In the genomic region with DNA sequence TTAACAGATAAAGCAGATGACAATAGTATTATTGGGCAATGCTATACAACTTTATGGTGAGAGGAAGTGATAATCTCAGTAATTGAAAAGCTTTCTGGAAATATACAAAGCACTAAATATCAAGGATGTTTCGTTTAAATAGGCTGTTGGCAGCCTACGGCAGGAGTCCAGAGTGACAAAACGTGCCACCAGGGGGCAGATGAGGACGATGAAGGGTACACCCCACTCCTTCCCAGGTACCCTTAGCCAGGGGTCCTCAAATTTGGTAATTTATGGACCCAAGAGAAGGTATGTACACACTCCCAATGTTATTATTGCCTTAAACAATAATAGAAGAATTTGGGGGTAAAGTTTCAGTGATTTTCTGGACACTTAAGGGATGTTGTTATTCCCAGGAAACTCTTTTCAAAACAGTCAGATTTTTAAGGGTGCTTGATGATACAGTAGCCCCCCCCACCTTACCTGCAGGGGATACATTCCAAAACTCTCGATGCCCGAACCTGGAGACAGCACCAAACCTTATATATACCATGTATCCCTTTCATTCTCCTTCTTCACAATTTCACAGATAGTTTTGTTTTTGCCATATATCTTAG, we compare ENCODE assay signal across 8 cellular contexts. TPM values are rescaled to one million over a fixed set of nuclear protein-coding genes. Genes with fewer than 3 reads are reported as not detected.
A peak's percentile ranks its signal among the peaks of the same experiment; 100 is the strongest.
DNase-seq lines count a peak whose midpoint lies in the region; ATAC-seq and TF ChIP-seq lines count a peak whose summit lies in the region.

No MANE protein-coding gene starts in this region.

- TF ChIP-seq CTCF in LNCaP clone FGC (IDR thresholded peaks at IDR 0.05; ENCODE audit: control insufficient read depth, extremely low read depth, insufficient read depth) (peak; percentile 85), breast epithelium (IDR thresholded peaks at IDR 0.05) (peak in 2 of 3 donors; percentile 39 to 43)

- no peaks in the 10 kb centered on the region for H3K9me3 ChIP-seq in breast epithelium

- H3K4me1 ChIP-seq in breast epithelium: no peaks in the 10 kb centered on the region

- DNase-seq in DMS 273 (lab: John Stamatoyannopoulos, UW; ENCODE audit: unreplicated experiment) (peak; percentile 64), DMS 273 treated with DMSO at 0.1 percent for 48 hours (lab: John Stamatoyannopoulos, UW) (no peak), LNCaP clone FGC (ENCODE audit: low read depth) (no peak), breast epithelium (ENCODE audit: low spot score in 2 of 2) (no peak), myocyte (ENCODE audit: low read depth) (peak; percentile 16)

- H3K4me3 ChIP-seq in LNCaP clone FGC (ENCODE audit: low read depth, low read length): no peak overlapping the region
- H3K4me3 ChIP-seq in breast epithelium: no peak overlapping the region

- H3K27ac ChIP-seq in breast epithelium: no peak overlapping the region

- ATAC-seq in GM19463 (IDR thresholded peaks at IDR 0.05; ENCODE audit: unreplicated experiment) (no peak), GM19467 (IDR thresholded peaks at IDR 0.05; ENCODE audit: unreplicated experiment) (no peak), GM19397 (IDR thresholded peaks at IDR 0.05; ENCODE audit: unreplicated experiment) (no peak)

- peaks cover 0 to 36% of the 10 kb centered on the region in 2 donors for H3K27me3 ChIP-seq in breast epithelium

- intact Hi-C loops in breast epithelium (cut with DNase I; ENCODE audit: low total_unique reads): no loop called here

- no peaks in the 10 kb centered on the region for H3K36me3 ChIP-seq in breast epithelium

- no peak for TF ChIP-seq POLR2A in breast epithelium (IDR thresholded peaks at IDR 0.05)

RNA-seq across cellular contexts. Expression of gene MAGEL2, which starts 1.4 kb away (rescaled TPM):
- total RNA-seq in breast epithelium: under 1 TPM; 0.15 to 0.33 (median 0.16) TPM
- total RNA-seq in myocyte: 0.16 and 0.31 TPM in 2 replicates
- 0.55 TPM for polyA plus RNA-seq in myocyte (2012)

RNA-seq across cellular contexts. Expression of gene NDN, which starts 38.1 kb away (rescaled TPM):
- 100 to 1,000 TPM in 1 of 3 donors, 10 to 100 TPM in 2; 39.2 to 105 (median 41.6) TPM for total RNA-seq in breast epithelium
- 22.6 and 25.0 TPM in 2 replicates for total RNA-seq in myocyte
- polyA plus RNA-seq in myocyte (2012): 22.3 TPM

Comparison
In these comparisons a context has a peak if more than half of its experiments do, and no peak if none do; other contexts are left out.
1. DNase-seq: peak in DMS 273 (single experiment) and myocyte (single experiment); none in DMS 273 treated with DMSO at 0.1 percent for 48 hours (single experiment), LNCaP clone FGC (single experiment) and breast epithelium (0 of 2).